Comparison of ENCODE assay signal across 9 cellular contexts in the genomic region with DNA sequence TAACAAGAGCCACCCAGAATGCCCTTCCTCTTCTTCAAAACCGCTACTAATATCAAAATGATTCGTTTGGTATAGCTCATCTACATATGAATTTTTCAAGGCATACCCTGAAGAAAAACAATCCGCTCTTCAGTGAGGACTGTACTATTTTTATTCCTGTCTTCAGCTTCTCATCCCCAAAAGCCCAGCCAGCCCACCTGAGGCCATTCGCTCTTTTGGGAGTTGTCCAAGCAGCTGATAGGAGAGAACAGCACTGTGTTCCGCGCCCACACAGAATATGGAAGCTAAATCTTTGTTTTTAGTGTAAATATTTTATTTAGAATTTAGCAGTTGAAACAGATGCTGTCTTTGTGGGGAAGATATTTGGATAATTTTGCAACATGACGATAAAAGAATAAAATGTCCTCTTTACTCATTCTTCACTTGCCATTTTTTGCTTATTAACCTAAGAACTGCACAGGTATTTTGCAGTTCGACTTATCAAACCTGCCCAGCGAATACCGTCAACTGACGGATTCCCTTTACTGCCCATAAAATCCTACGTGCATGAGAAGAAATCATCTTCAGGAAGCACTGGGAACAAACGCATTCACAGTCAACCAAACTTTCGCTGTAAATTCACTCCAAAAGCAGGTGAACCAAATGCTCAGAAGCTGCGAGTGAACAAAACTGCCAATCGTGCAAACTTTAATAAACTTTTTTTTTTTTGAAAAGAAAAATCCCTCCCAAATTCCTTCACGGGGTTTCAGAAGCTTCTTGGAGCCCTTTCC. TPM values are rescaled to one million over a fixed set of nuclear protein-coding genes. Genes with fewer than 3 reads are reported as not detected.
DNase-seq lines count a peak whose midpoint lies in the region; ATAC-seq and TF ChIP-seq lines count a peak whose summit lies in the region.
"Had no signal": no experiment of that assay in that cellular context is flagged by ENCODE, and none has a peak within 500 bp of the region (broad histone marks: within the 10 kb centered on the region; RNA-seq: fewer than 3 reads in every experiment).

No MANE protein-coding gene starts in this region.

- H3K4me3 ChIP-seq in ACC112 (ENCODE audit: low read depth, low read length), result peak overlapping the region; percentile 98
- peak overlapping the region; percentile 69 to 76 (median 74) for H3K4me3 ChIP-seq in esophagus muscularis mucosa

- no peak for TF ChIP-seq EP300 in esophagus muscularis mucosa (IDR thresholded peaks at IDR 0.05)

- no peak for ATAC-seq in natural killer cell treated with Interleukin-12 subunit alpha and Interleukin-12 subunit beta and Interleukin-15 and Interleukin-18, amount 100 ng/mL, for 72 hours
- no peak for ATAC-seq in GM18870 (IDR thresholded peaks at IDR 0.05; ENCODE audit: unreplicated experiment)

- no peaks in the 10 kb centered on the region for H3K9me3 Mint-ChIP-seq in natural killer cell treated with Interleukin-12 subunit alpha and Interleukin-12 subunit beta and Interleukin-15 and Interleukin-18, amount 100 ng/mL, for 72 hours
- peaks cover 4% of the 10 kb centered on the region for H3K9me3 Mint-ChIP-seq in Calu3 (ENCODE audit: low read depth, unreplicated experiment)

- peaks cover 4 to 8% of the 10 kb centered on the region in 2 donors for H3K4me1 Mint-ChIP-seq in natural killer cell treated with Interleukin-12 subunit alpha and Interleukin-12 subunit beta and Interleukin-15 and Interleukin-18, amount 100 ng/mL, for 72 hours (ENCODE audit: low read depth in 2 of 2)
- H3K4me1 Mint-ChIP-seq in Calu3 (ENCODE audit: low read depth, unreplicated experiment), result no peaks in the 10 kb centered on the region

- no TSS peak for BruUV-seq in Calu3 (replicated peaks; lab: Mats Ljungman, UMichigan)

- H3K9me3 ChIP-seq in esophagus muscularis mucosa, result no peaks in the 10 kb centered on the region

- no peaks in the 10 kb centered on the region for H3K36me3 Mint-ChIP-seq in natural killer cell treated with Interleukin-12 subunit alpha and Interleukin-12 subunit beta and Interleukin-15 and Interleukin-18, amount 100 ng/mL, for 72 hours
- peaks cover 14% of the 10 kb centered on the region for H3K36me3 Mint-ChIP-seq in Calu3 (ENCODE audit: insufficient read depth, unreplicated experiment)

- TF ChIP-seq CTCF in esophagus muscularis mucosa (IDR thresholded peaks at IDR 0.05) (no peak), Calu3 (IDR thresholded peaks at IDR 0.05; ENCODE audit: unreplicated experiment) (no peak)

- H3K79me2 ChIP-seq in ACC112 (ENCODE audit: control insufficient read depth, insufficient read depth, low read length, unreplicated experiment), result no peaks in the 10 kb centered on the region

- H2AFZ ChIP-seq in ACC112 (ENCODE audit: low read length, unreplicated experiment), result peak overlapping the region; percentile 93

- H3K4me1 ChIP-seq in ACC112 (ENCODE audit: control insufficient read depth, insufficient read depth, low read length, unreplicated experiment) (no peaks in the 10 kb centered on the region), esophagus muscularis mucosa (peaks cover 0 to 28% (median 25%) of the 10 kb centered on the region in 4 donors)

- TF ChIP-seq POLR2A in esophagus muscularis mucosa (IDR thresholded peaks at IDR 0.05; ENCODE audit: low read depth), result no peak

- peak overlapping the region; percentile 69 for H3K4me3 Mint-ChIP-seq in natural killer cell treated with Interleukin-12 subunit alpha and Interleukin-12 subunit beta and Interleukin-15 and Interleukin-18, amount 100 ng/mL, for 72 hours
- H3K4me3 Mint-ChIP-seq in Calu3 (ENCODE audit: low read depth, unreplicated experiment), result no peak overlapping the region

- WGBS in esophagus muscularis mucosa, result 60% methylated on average over 17 of the region's 17 CpGs

- intact Hi-C loops in esophagus muscularis mucosa (cut with DNase I) (loop anchor here (10.0 kb wide), 2 partner anchors 64 to 114 kb away; no protein-coding TSS in a partner anchor), Calu3 (cut with micrococcal nuclease; ENCODE audit: unreplicated experiment) (no loop called here)

- no peak overlapping the region for H3K27ac Mint-ChIP-seq in natural killer cell treated with Interleukin-12 subunit alpha and Interleukin-12 subunit beta and Interleukin-15 and Interleukin-18, amount 100 ng/mL, for 72 hours
- H3K27ac Mint-ChIP-seq in Calu3 (ENCODE audit: unreplicated experiment), result no peak overlapping the region

- no peaks in the 10 kb centered on the region for H3K36me3 ChIP-seq in ACC112 (ENCODE audit: insufficient read depth, low read length)
- H3K36me3 ChIP-seq in esophagus muscularis mucosa, result no peaks in the 10 kb centered on the region

- H3K27ac ChIP-seq in ACC112 (ENCODE audit: low read depth, low read length), result peak overlapping the region; percentile 42; the same call in 1 of the 2 replicates
- H3K27ac ChIP-seq in esophagus muscularis mucosa (replicated peaks in 1 of 4), result peak overlapping the region; percentile 84 to 87 (median 84)

- peaks cover 32 to 44% of the 10 kb centered on the region in 2 donors for H3K27me3 Mint-ChIP-seq in natural killer cell treated with Interleukin-12 subunit alpha and Interleukin-12 subunit beta and Interleukin-15 and Interleukin-18, amount 100 ng/mL, for 72 hours
- peaks cover 36% of the 10 kb centered on the region for H3K27me3 Mint-ChIP-seq in Calu3 (ENCODE audit: unreplicated experiment)

- H3K27me3 ChIP-seq in ACC112 (ENCODE audit: insufficient read depth, low read length) (peaks cover 26% of the 10 kb centered on the region), esophagus muscularis mucosa (peaks cover 5 to 48% (median 18%) of the 10 kb centered on the region in 4 donors)

- peak; percentile 37 for DNase-seq in KG1 (lab: John Stamatoyannopoulos, UW)
- no peak for DNase-seq in esophagus muscularis mucosa (ENCODE audit: extremely low spot score)
- DNase-seq in natural killer cell treated with Interleukin-12 subunit alpha and Interleukin-12 subunit beta and Interleukin-15 and Interleukin-18, amount 100 ng/mL, for 72 hours (ENCODE audit: low spot score), result no peak
- no peak for DNase-seq in activated naive CD4-positive, alpha-beta T cell treated with anti-CD3 and anti-CD28 coated beads, Interleukin-2, amount 50 U/mL, for 16 hours
- DNase-seq in GOT3 (lab: John Stamatoyannopoulos, UW), result no peak
- no peak for DNase-seq in Calu3

- CTCF ChIA-PET in Calu3 (lab: Charles Lee), result no interaction called here

RNA-seq across cellular contexts. Expression of a gene that starts 3.4 kb away (rescaled TPM):
- 10 to 100 TPM; 15.6 to 20.6 (median 16.9) TPM for total RNA-seq in esophagus muscularis mucosa
- total RNA-seq in natural killer cell treated with Interleukin-12 subunit alpha and Interleukin-12 subunit beta and Interleukin-15 and Interleukin-18, amount 100 ng/mL, for 72 hours, result 1 to 10 TPM in 1 of 2 donors, not detected in 1; 1.8 TPM
- total RNA-seq in Calu3 (2022), result 0.07 TPM in 1 of 2 replicates, not detected in the other
- total RNA-seq: activated CD8-positive, alpha-beta memory T cell treated with anti-CD3 and anti-CD28 coated beads for 36 hours had no signal

Comparison
In these comparisons a context has a peak if more than half of its experiments do, and no peak if none do; other contexts are left out.
1. RNA of a gene that starts 3.4 kb away (total RNA-seq): 15.6 to 20.6 TPM in esophagus muscularis mucosa; 1.8 TPM in natural killer cell treated with Interleukin-12 subunit alpha and Interleukin-12 subunit beta and Interleukin-15 and Interleukin-18, amount 100 ng/mL, for 72 hours and 0.07 TPM in Calu3; every median in the first group is over 4 times any median in the second.